ENCODE assay signal across 8 cellular contexts in the genomic region with DNA sequence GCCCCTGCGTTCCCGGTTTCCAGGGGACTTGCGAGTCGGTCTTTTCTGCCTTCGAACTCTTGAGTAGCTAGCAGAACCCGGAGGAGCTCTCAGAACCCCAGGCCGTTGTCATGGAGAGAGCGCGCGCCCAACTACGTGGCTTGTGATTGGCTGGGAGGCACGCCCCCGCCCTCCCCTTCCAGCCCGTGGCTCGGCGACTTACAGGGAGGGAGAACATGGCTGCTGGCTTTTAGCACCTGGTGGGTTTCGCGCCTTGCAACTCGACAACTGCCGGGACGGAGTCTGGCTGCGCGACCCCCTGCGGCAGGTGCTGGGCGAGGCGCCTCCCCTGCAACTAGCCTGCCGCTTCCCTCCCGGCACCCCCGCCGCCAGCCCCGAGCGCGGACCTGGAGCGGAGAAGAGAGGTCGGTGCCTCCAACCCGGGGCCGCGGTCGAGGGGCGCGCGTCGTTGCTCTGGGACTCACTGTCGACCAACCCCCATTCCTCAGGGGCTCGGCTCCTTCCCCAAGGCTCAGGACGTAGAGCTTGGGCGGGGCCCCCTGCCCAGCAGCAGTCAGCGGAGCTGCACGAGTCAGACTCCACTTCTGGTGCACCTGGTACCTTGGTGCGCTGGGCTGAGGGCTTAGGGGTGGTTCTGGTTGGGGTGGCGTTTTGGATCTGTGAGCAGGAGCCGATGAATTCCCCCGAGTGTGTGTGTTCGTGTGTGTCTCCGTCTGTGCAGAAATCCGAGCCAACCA. TPM values are rescaled to one million over a fixed set of nuclear protein-coding genes. Genes with fewer than 3 reads are reported as not detected.
DNase-seq lines count a peak whose midpoint lies in the region; ATAC-seq lines count a peak whose summit lies in the region.

No MANE protein-coding gene starts in this region.

- H4K20me1 ChIP-seq in Karpas-422 (ENCODE audit: insufficient read depth, low read depth, low read length): no peaks in the 10 kb centered on the region

- H3K36me3 ChIP-seq in Karpas-422 (ENCODE audit: insufficient read depth, low read length): no peaks in the 10 kb centered on the region

- ATAC-seq in GM18498 (IDR thresholded peaks at IDR 0.05; ENCODE audit: unreplicated experiment): peak; percentile 88
- ATAC-seq in HG02981 (IDR thresholded peaks at IDR 0.05; ENCODE audit: unreplicated experiment): peak; percentile 71

- no peak overlapping the region for H3K27ac ChIP-seq in caudate nucleus (ENCODE audit: low read depth, low read length)
- no peak overlapping the region for H3K27ac ChIP-seq in Karpas-422 (ENCODE audit: low read length)

- no peaks in the 10 kb centered on the region for H3K9me2 ChIP-seq in Karpas-422 (replicated peaks; ENCODE audit: insufficient read depth, low read length)

- no peaks in the 10 kb centered on the region for H3K79me2 ChIP-seq in Karpas-422 (ENCODE audit: low read length)

- no peaks in the 10 kb centered on the region; the same call in 1 of the 2 replicates for H3K4me1 ChIP-seq in Karpas-422 (ENCODE audit: low read length)

- H2AFZ ChIP-seq in Karpas-422 (ENCODE audit: low read length): no peak overlapping the region

- no peak overlapping the region for H3K9ac ChIP-seq in Karpas-422 (ENCODE audit: low read length)

- H3K9me3 ChIP-seq in Karpas-422 (ENCODE audit: low read length): no peaks in the 10 kb centered on the region

- H3K4me2 ChIP-seq in Karpas-422 (ENCODE audit: low read depth, low read length, poor library complexity, severe bottlenecking): no peak overlapping the region

- DNase-seq in NCI-H2171 (lab: John Stamatoyannopoulos, UW) (peak; percentile 90), caudate nucleus (lab: John Stamatoyannopoulos, UW) (peak; percentile 32 to 94 (median 82)), islet precursor cell (peak; percentile 88), Karpas-422 (no peak)
- peak; percentile 77 to 80 (median 79) for DNase-seq in activated CD4-positive, CD25-positive, alpha-beta regulatory T cell (lab: John Stamatoyannopoulos, UW)
- peak; percentile 89 for DNase-seq in stimulated activated CD4-positive, alpha-beta T cell treated with anti-CD3 and anti-CD28 coated beads, Interleukin-12 subunit alpha, Interleukin-12 subunit beta, amount 100 ng/mL, for 4 hours

- H3K4me3 ChIP-seq in Karpas-422 (ENCODE audit: low read length): no peak overlapping the region

- H3K27me3 ChIP-seq in Karpas-422 (ENCODE audit: low read length): no peaks in the 10 kb centered on the region

RNA-seq across cellular contexts. Expression of a gene that starts 9.0 kb away (rescaled TPM):
- 24.1 and 34.8 TPM in 2 replicates for total RNA-seq in Karpas-422 (2014; rRNA removed; shearing (Covaris generic); ENCODE audit: low replicate concordance)
